ENCODE assay signal across 35 cellular contexts in genomic region chr15:57557267-57557666, GRCh38. TPM values are rescaled to one million over a fixed set of nuclear protein-coding genes. Genes with fewer than 3 reads are reported as not detected.
"Had no signal": no experiment of that assay in that cellular context is flagged by ENCODE, and none has a peak within 500 bp of the region (broad histone marks: within the 10 kb centered on the region; RNA-seq: fewer than 3 reads in every experiment).

No MANE protein-coding gene starts in this region.

- H3K27me3 ChIP-seq: adrenal gland, body of pancreas, brain microvascular endothelial cell, breast epithelium had no signal

- H3K27ac ChIP-seq: adrenal gland, body of pancreas, brain microvascular endothelial cell, breast epithelium, VCaP had no signal

- H3K9me3 ChIP-seq: adrenal gland, body of pancreas, breast epithelium had no signal

- H3K27me3 Mint-ChIP-seq: activated T-helper 17 cell treated with anti-CD3 and anti-CD28 coated beads, Interleukin-2, amount 50 U/mL, for 72 hours had no signal

- H3K9me3 Mint-ChIP-seq: activated B cell treated with CpG ODN at 0.5 μM for 24 hours; activated CD4-positive, alpha-beta T cell treated with anti-CD3 and anti-CD28 coated beads, Interleukin-2, amount 10 ng/mL, durations not matched to agents 24 days and 14 days; activated naive CD4-positive, alpha-beta T cell treated with anti-CD3 and anti-CD28 coated beads for 36 hours; activated T-cell treated with anti-CD3 and anti-CD28 coated beads, Interleukin-2, amount 50 U/mL, for 4 hours; activated T-helper 17 cell treated with anti-CD3 and anti-CD28 coated beads, Interleukin-2, amount 50 U/mL, for 72 hours; T-helper 2 cell treated with Interferon-gamma antibody and Interleukin-4, amounts not matched to agents 5 μg/mL and 100 μg/mL, for 36 hours had no signal

- H3K27ac Mint-ChIP-seq: activated B cell treated with CpG ODN at 0.5 μM for 24 hours; activated CD4-positive, alpha-beta memory T cell treated with anti-CD3 and anti-CD28 coated beads for 36 hours; activated CD4-positive, alpha-beta T cell treated with anti-CD3 and anti-CD28 coated beads, Interleukin-2, amount 10 ng/mL, durations not matched to agents 24 days and 14 days; activated CD8-positive, alpha-beta T cell treated with anti-CD3 and anti-CD28 coated beads for 36 hours; activated naive CD4-positive, alpha-beta T cell treated with anti-CD3 and anti-CD28 coated beads for 36 hours; activated naive CD4-positive, alpha-beta T cell treated with anti-CD3 and anti-CD28 coated beads, Interleukin-2, amount 50 U/mL, for 72 hours; activated naive CD8-positive, alpha-beta T cell treated with anti-CD3 and anti-CD28 coated beads for 36 hours; activated T-cell treated with anti-CD3 and anti-CD28 coated beads, Interleukin-2, amount 50 U/mL, for 72 hours; activated T-helper 1 cell treated with anti-CD3 and anti-CD28 coated beads, Interleukin-12 subunit alpha, Interleukin-12 subunit beta, Interleukin-2, Interleukin-4 antibody, amounts not matched to agents 30 ng/mL and 10 ng/mL and 1 ng/mL, durations not matched to agents 14 hours and 24 hours and 36 hours; activated T-helper 17 cell treated with anti-CD3 and anti-CD28 coated beads, Interleukin-2, amount 50 U/mL, for 72 hours; T-helper 1 cell treated with Interleukin-12 subunit alpha and Interleukin-12 subunit beta and Interleukin-4 antibody, amounts not matched to agents 30 μg/mL and 1 μg/mL, for 36 hours; T-helper 2 cell treated with Interferon-gamma antibody and Interleukin-4, amounts not matched to agents 5 μg/mL and 100 μg/mL, for 36 hours had no signal

- ATAC-seq: activated CD8-positive, alpha-beta T cell treated with anti-CD3 and anti-CD28 coated beads for 36 hours; activated naive CD4-positive, alpha-beta T cell treated with anti-CD3 and anti-CD28 coated beads, Interleukin-2, amount 50 U/mL, for 72 hours; activated T-cell treated with anti-CD3 and anti-CD28 coated beads, Interleukin-2, amount 50 U/mL, for 4 hours; activated T-cell treated with anti-CD3 and anti-CD28 coated beads, Interleukin-2, amount 50 U/mL, for 72 hours; activated T-helper 17 cell treated with anti-CD3 and anti-CD28 coated beads, Interleukin-2, amount 50 U/mL, for 72 hours; body of pancreas had no signal

- H3K4me3 ChIP-seq: adrenal gland, body of pancreas, breast epithelium had no signal

- H3K4me3 Mint-ChIP-seq: activated B cell treated with CpG ODN at 0.5 μM for 24 hours; activated CD4-positive, alpha-beta memory T cell treated with anti-CD3 and anti-CD28 coated beads for 36 hours; activated CD4-positive, alpha-beta T cell treated with anti-CD3 and anti-CD28 coated beads, Interleukin-2, amount 10 ng/mL, durations not matched to agents 24 days and 14 days; activated CD8-positive, alpha-beta T cell treated with anti-CD3 and anti-CD28 coated beads for 36 hours; activated naive CD4-positive, alpha-beta T cell treated with anti-CD3 and anti-CD28 coated beads for 36 hours; activated naive CD8-positive, alpha-beta T cell treated with anti-CD3 and anti-CD28 coated beads for 36 hours; activated T-cell treated with anti-CD3 and anti-CD28 coated beads, Interleukin-2, amount 50 U/mL, for 4 hours; activated T-cell treated with anti-CD3 and anti-CD28 coated beads, Interleukin-2, amount 50 U/mL, for 72 hours; activated T-helper 1 cell treated with anti-CD3 and anti-CD28 coated beads, Interleukin-12 subunit alpha, Interleukin-12 subunit beta, Interleukin-2, Interleukin-4 antibody, amounts not matched to agents 30 ng/mL and 10 ng/mL and 1 ng/mL, durations not matched to agents 14 hours and 24 hours and 36 hours; activated T-helper 17 cell treated with anti-CD3 and anti-CD28 coated beads, Interleukin-2, amount 50 U/mL, for 72 hours; T-helper 1 cell treated with Interleukin-12 subunit alpha and Interleukin-12 subunit beta and Interleukin-4 antibody, amounts not matched to agents 30 μg/mL and 1 μg/mL, for 36 hours; T-helper 2 cell treated with Interferon-gamma antibody and Interleukin-4, amounts not matched to agents 5 μg/mL and 100 μg/mL, for 36 hours had no signal

- H3K36me3 Mint-ChIP-seq: activated CD4-positive, alpha-beta memory T cell treated with anti-CD3 and anti-CD28 coated beads for 36 hours had no signal

- DNase-seq: activated B cell treated with CpG ODN at 0.5 μM for 24 hours; activated CD4-positive, alpha-beta memory T cell treated with anti-CD3 and anti-CD28 coated beads for 36 hours; activated CD4-positive, alpha-beta T cell treated with anti-CD3 and anti-CD28 coated beads for 4 hours; activated CD4-positive, alpha-beta T cell treated with anti-CD3 and anti-CD28 coated beads, Interleukin-2, amount 10 ng/mL, durations not matched to agents 24 days and 14 days; activated CD4-positive, alpha-beta T cell treated with anti-CD3 and anti-CD28 coated beads, Interleukin-2, amount 50 U/mL, for 1 hour; activated CD4-positive, alpha-beta T cell treated with anti-CD3 and anti-CD28 coated beads, Interleukin-2, amount 50 U/mL, for 4 hours; activated CD4-positive, CD25-positive, alpha-beta regulatory T cell treated with anti-CD3 and anti-CD28 coated beads, Interleukin-2, amount 50 U/mL, for 72 hours; activated CD8-positive, alpha-beta memory T cell treated with anti-CD3 and anti-CD28 coated beads, Interleukin-2, amount 50 U/mL, for 4 hours; activated CD8-positive, alpha-beta T cell treated with anti-CD3 and anti-CD28 coated beads for 36 hours; activated effector memory CD4-positive, alpha-beta T cell treated with anti-CD3 and anti-CD28 coated beads, Interleukin-2, amount 50 U/mL, for 16 hours; activated gamma-delta T cell treated with Interleukin-2 at 50 U/mL for 16 hours; activated naive CD4-positive, alpha-beta T cell; activated naive CD4-positive, alpha-beta T cell treated with anti-CD3 and anti-CD28 coated beads for 36 hours; activated naive CD4-positive, alpha-beta T cell treated with anti-CD3 and anti-CD28 coated beads, Interleukin-2, amount 50 U/mL, for 16 hours; activated naive CD8-positive, alpha-beta T cell treated with anti-CD3 and anti-CD28 coated beads for 36 hours; activated T-cell treated with anti-CD3 and anti-CD28 coated beads for 4 hours; activated T-cell treated with anti-CD3 and anti-CD28 coated beads, Interleukin-2, amount 50 U/mL, for 1 hour; activated T-cell treated with anti-CD3 and anti-CD28 coated beads, Interleukin-2, amount 50 U/mL, for 4 hours; activated T-cell treated with anti-CD3 and anti-CD28 coated beads, Interleukin-2, amount 50 U/mL, for 72 hours; adrenal gland; amniotic stem cell; aorta; body of pancreas; brain microvascular endothelial cell; central memory CD4-positive, alpha-beta T cell; T-helper 2 cell; T-helper 9 cell had no signal

- H3K36me3 ChIP-seq: adrenal gland, brain microvascular endothelial cell, breast epithelium had no signal

RNA-seq across cellular contexts. Expression of gene MYZAP, which starts 34.4 kb away (rescaled TPM):
- total RNA-seq: activated CD4-positive, alpha-beta T cell treated with anti-CD3 and anti-CD28 coated beads, Interleukin-2, amount 10 ng/mL, durations not matched to agents 24 days and 14 days; activated CD8-positive, alpha-beta memory T cell treated with anti-CD3 and anti-CD28 coated beads for 36 hours; activated CD8-positive, alpha-beta T cell treated with anti-CD3 and anti-CD28 coated beads for 36 hours; activated naive CD8-positive, alpha-beta T cell treated with anti-CD3 and anti-CD28 coated beads for 36 hours; activated T-helper 1 cell treated with anti-CD3 and anti-CD28 coated beads, Interleukin-12 subunit alpha, Interleukin-12 subunit beta, Interleukin-2, Interleukin-4 antibody, amounts not matched to agents 30 ng/mL and 10 ng/mL and 1 ng/mL, durations not matched to agents 14 hours and 24 hours and 36 hours; activated T-helper 17 cell treated with anti-CD3 and anti-CD28 coated beads, Interleukin-2, amount 50 U/mL, for 72 hours had no signal
